8 cellular contexts compared by ENCODE assay signal in genomic region chr19:52638601-52639000, GRCh38.
A peak's percentile ranks its signal among the peaks of the same experiment; 100 is the strongest.
DNase-seq lines count a peak whose midpoint lies in the region; ATAC-seq and TF ChIP-seq lines count a peak whose summit lies in the region.
"Had no signal": no experiment of that assay in that cellular context is flagged by ENCODE, and none has a peak within 500 bp of the region (broad histone marks: within the 10 kb centered on the region; RNA-seq: fewer than 3 reads in every experiment).

No MANE protein-coding gene starts in this region.

- H3K9me3 ChIP-seq in neuron (ENCODE audit: low read length) = no peaks in the 10 kb centered on the region
- H3K9me3 ChIP-seq: thyroid gland had no signal

- H3K36me3 ChIP-seq in neuron (ENCODE audit: insufficient read depth, low read length) = no peaks in the 10 kb centered on the region
- H3K36me3 ChIP-seq: thyroid gland had no signal

- peaks cover 13% of the 10 kb centered on the region for H3K4me1 ChIP-seq in neuron (ENCODE audit: insufficient read depth, low read length)

- H3K4me3 ChIP-seq in GM12875 (ENCODE audit: low read depth, low read length) (peak overlapping the region; percentile 32), foreskin fibroblast (ENCODE audit: low read depth in 1 of 2, low read length in 2 of 2) (peak overlapping the region; percentile 77 to 92), neuron (ENCODE audit: low read length) (peak overlapping the region; percentile 75)

- DNase-seq in T1000 (lab: John Stamatoyannopoulos, UW) = peak; percentile 50
- DNase-seq in foreskin fibroblast = peak in 1 of 2 donors; percentile 72
- DNase-seq in RPMI8226 = no peak

- TF ChIP-seq CTCF in GM12875 (IDR thresholded peaks at IDR 0.05; ENCODE audit: borderline replicate concordance, insufficient read depth, low read depth, low read length) (no peak), foreskin fibroblast (IDR thresholded peaks at IDR 0.05; ENCODE audit: low read depth, low read length) (no peak)

- H3K27me3 ChIP-seq in neuron (ENCODE audit: insufficient read depth, low read length) = no peaks in the 10 kb centered on the region
- H3K27me3 ChIP-seq: thyroid gland had no signal

- peak overlapping the region; percentile 48 for H2AFZ ChIP-seq in neuron (ENCODE audit: low read depth, low read length)

- ATAC-seq in HG02642 (IDR thresholded peaks at IDR 0.05; ENCODE audit: poor library complexity, unreplicated experiment) (peak; percentile 8), HG02610 (IDR thresholded peaks at IDR 0.05; ENCODE audit: unreplicated experiment) (no peak)

Comparison
In these comparisons a context has a peak if more than half of its experiments do, and no peak if none do; other contexts are left out.
1. H3K4me3 ChIP-seq: peak in every context shown above with its lines; median percentile 84 in foreskin fibroblast; 75 in neuron; 32 in GM12875.